Comparison of ENCODE assay signal across 22 cellular contexts in the genomic region with DNA sequence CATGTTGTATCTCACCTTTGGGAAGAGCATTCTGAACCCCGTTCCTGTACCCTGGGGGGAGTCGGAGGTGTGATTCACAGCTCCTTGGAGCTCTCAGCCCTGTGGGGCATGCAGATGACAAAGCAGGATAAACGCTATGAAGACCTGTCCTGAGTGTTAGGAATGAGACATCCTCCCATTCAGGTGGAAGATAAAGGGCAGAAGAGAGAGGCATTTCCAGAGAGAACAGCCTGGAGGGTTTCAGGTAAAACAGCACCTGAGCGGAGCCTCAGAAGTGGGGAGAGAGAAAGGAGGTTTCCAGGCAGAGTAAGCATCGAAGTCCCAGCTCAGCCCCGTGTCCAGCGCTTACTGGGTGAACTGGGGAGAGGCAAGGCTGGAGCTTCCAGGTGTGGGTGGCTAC.
A peak's percentile ranks its signal among the peaks of the same experiment; 100 is the strongest.
DNase-seq lines count a peak whose midpoint lies in the region; ATAC-seq and TF ChIP-seq lines count a peak whose summit lies in the region.
"Had no signal": no experiment of that assay in that cellular context is flagged by ENCODE, and none has a peak within 500 bp of the region (broad histone marks: within the 10 kb centered on the region; RNA-seq: fewer than 3 reads in every experiment).

No MANE protein-coding gene starts in this region.

- H3K36me3 ChIP-seq in mesenchymal stem cell (ENCODE audit: control insufficient read depth in 1 of 2, insufficient read depth in 2 of 2, low read depth in 1 of 2, low read length in 2 of 2) (no peaks in the 10 kb centered on the region), testis (ENCODE audit: low read depth, missing control alignments) (no peaks in the 10 kb centered on the region)
- no peaks in the 10 kb centered on the region for H3K36me3 ChIP-seq in CD4-positive, alpha-beta memory T cell (ENCODE audit: insufficient read depth, low read length)
- H3K36me3 ChIP-seq: MG63 had no signal

- H3K9me3 ChIP-seq in mesenchymal stem cell (ENCODE audit: control insufficient read depth, low read length): no peaks in the 10 kb centered on the region
- no peaks in the 10 kb centered on the region for H3K9me3 ChIP-seq in testis
- H3K9me3 ChIP-seq in CD4-positive, alpha-beta memory T cell (ENCODE audit: control insufficient read depth in 1 of 2, low read length in 2 of 2): no peaks in the 10 kb centered on the region
- H3K9me3 ChIP-seq: MG63 had no signal

- H3K4me1 Mint-ChIP-seq in WTC11: peaks cover 51% of the 10 kb centered on the region
- H3K4me1 Mint-ChIP-seq in stimulated activated memory B cell treated with anti-CD40 and anti-IgM and Interleukin-4, amounts not matched to agents 10 μg/mL and 1 μg/mL and 100 μg/mL, for 72 hours: no peaks in the 10 kb centered on the region
- no peaks in the 10 kb centered on the region for H3K4me1 Mint-ChIP-seq in CD4-positive, alpha-beta memory T cell
- H3K4me1 Mint-ChIP-seq: B cell, CD14-positive monocyte had no signal

- DNase-seq in ELF-1 (ENCODE audit: low read depth, low spot score) (peak; percentile 85), WTC11 (ENCODE audit: low spot score) (no peak), mesenchymal stem cell (no peak), testis (no peak)
- DNase-seq in CD4-positive, alpha-beta memory T cell: no peak
- DNase-seq: EL, GM23248, MG63, NCI-H1417 treated with DMSO at 0.1 percent for 48 hours, NCI-H187, NCI-H2227 treated with DMSO at 0.1 percent for 48 hours, NCI-H510A, SHP77 treated with DMSO at 0.1 percent for 48 hours, SW 1271 had no signal

- intact Hi-C loops in testis (cut with DNase I; ENCODE audit: low total_unique reads): no loop called here
- intact Hi-C loops in CD4-positive, alpha-beta memory T cell (cut with micrococcal nuclease): no loop called here

- H3K4me3 ChIP-seq in mesenchymal stem cell (ENCODE audit: insufficient read depth in 1 of 2, low read depth in 1 of 2, low read length in 2 of 2) (no peak overlapping the region), testis (no peak overlapping the region)
- H3K4me3 ChIP-seq in CD4-positive, alpha-beta memory T cell (ENCODE audit: low read length in 2 of 2): no peak overlapping the region
- H3K4me3 ChIP-seq: GM23248, MG63, SK-N-MC had no signal

- H3K18ac ChIP-seq in mesenchymal stem cell (ENCODE audit: low read depth in 1 of 2, low read length in 2 of 2): no peak overlapping the region

- no peak overlapping the region for H2AFZ ChIP-seq in mesenchymal stem cell (ENCODE audit: low read depth, low read length)
- H2AFZ ChIP-seq: GM23248 had no signal

- H3K27ac ChIP-seq in mesenchymal stem cell (ENCODE audit: low read length, poor library complexity, severe bottlenecking): no peak overlapping the region
- no peak overlapping the region for H3K27ac ChIP-seq in testis
- no peak overlapping the region for H3K27ac ChIP-seq in CD4-positive, alpha-beta memory T cell (ENCODE audit: low read depth, low read length)
- H3K27ac ChIP-seq: GM23248, RWPE1, SK-N-MC had no signal

- no peaks in the 10 kb centered on the region for H3K27me3 ChIP-seq in mesenchymal stem cell (ENCODE audit: control insufficient read depth in 1 of 2, insufficient read depth in 1 of 2, low read length in 2 of 2)
- H3K27me3 ChIP-seq in testis: no peaks in the 10 kb centered on the region
- no peaks in the 10 kb centered on the region for H3K27me3 ChIP-seq in CD4-positive, alpha-beta memory T cell (ENCODE audit: insufficient read depth, low read length)
- H3K27me3 ChIP-seq: MG63 had no signal

- H3K36me3 Mint-ChIP-seq in WTC11: no peaks in the 10 kb centered on the region
- no peaks in the 10 kb centered on the region for H3K36me3 Mint-ChIP-seq in stimulated activated memory B cell treated with anti-CD40 and anti-IgM and Interleukin-4, amounts not matched to agents 10 μg/mL and 1 μg/mL and 100 μg/mL, for 72 hours
- H3K36me3 Mint-ChIP-seq in CD4-positive, alpha-beta memory T cell: no peaks in the 10 kb centered on the region
- H3K36me3 Mint-ChIP-seq: CD14-positive monocyte had no signal

- H3K27ac Mint-ChIP-seq in WTC11: peak overlapping the region; percentile 58
- peak overlapping the region; percentile 11 for H3K27ac Mint-ChIP-seq in stimulated activated memory B cell treated with anti-CD40 and anti-IgM and Interleukin-4, amounts not matched to agents 10 μg/mL and 1 μg/mL and 100 μg/mL, for 72 hours
- no peak overlapping the region for H3K27ac Mint-ChIP-seq in CD4-positive, alpha-beta memory T cell
- H3K27ac Mint-ChIP-seq: B cell had no signal

- POLR2A ChIA-PET in WTC11 (lab: Charles Lee): no interaction called here
- POLR2A ChIA-PET in CD4-positive, alpha-beta memory T cell (lab: Charles Lee; ENCODE audit: partially characterized antibody): no interaction called here

- no peak for TF ChIP-seq POLR2A in testis (IDR thresholded peaks at IDR 0.05)

- CTCF ChIA-PET in WTC11 (lab: Charles Lee): no interaction called here
- CTCF ChIA-PET in CD4-positive, alpha-beta memory T cell (lab: Charles Lee; ENCODE audit: partially characterized antibody): no interaction called here

- no peak overlapping the region for H3K4me2 ChIP-seq in mesenchymal stem cell (ENCODE audit: low read length, poor library complexity, severe bottlenecking)

- H2AK5ac ChIP-seq in mesenchymal stem cell (ENCODE audit: low read length, severe bottlenecking): peak overlapping the region; percentile 86

- no peaks in the 10 kb centered on the region for H3K9me3 Mint-ChIP-seq in WTC11
- H3K9me3 Mint-ChIP-seq in stimulated activated memory B cell treated with anti-CD40 and anti-IgM and Interleukin-4, amounts not matched to agents 10 μg/mL and 1 μg/mL and 100 μg/mL, for 72 hours: no peaks in the 10 kb centered on the region
- peaks cover 0 to 2% (median 0%) of the 10 kb centered on the region in 8 donors for H3K9me3 Mint-ChIP-seq in CD4-positive, alpha-beta memory T cell

- H3K23ac ChIP-seq in mesenchymal stem cell (ENCODE audit: low read length in 2 of 2): no peak overlapping the region

- H3K27me3 Mint-ChIP-seq in WTC11 (ENCODE audit: low read depth): no peaks in the 10 kb centered on the region; the same call in 1 of the 2 replicates
- H3K27me3 Mint-ChIP-seq in stimulated activated memory B cell treated with anti-CD40 and anti-IgM and Interleukin-4, amounts not matched to agents 10 μg/mL and 1 μg/mL and 100 μg/mL, for 72 hours: peaks cover 32% of the 10 kb centered on the region
- H3K27me3 Mint-ChIP-seq in CD4-positive, alpha-beta memory T cell: peaks cover 12 to 19% of the 10 kb centered on the region in 2 donors

- 73% methylated on average over 7 of the region's 7 CpGs for WGBS in mesenchymal stem cell
- WGBS in testis, 2 donors: 96% methylated on average over 7 of the region's 7 CpGs

- H3K4ac ChIP-seq in mesenchymal stem cell (ENCODE audit: low read depth in 1 of 2, low read length in 2 of 2): no peak overlapping the region

- H3K4me1 ChIP-seq in mesenchymal stem cell (ENCODE audit: control insufficient read depth, insufficient read depth, low read depth, low read length) (peaks cover 14% of the 10 kb centered on the region), testis (peaks cover 3% of the 10 kb centered on the region)
- no peaks in the 10 kb centered on the region for H3K4me1 ChIP-seq in CD4-positive, alpha-beta memory T cell (ENCODE audit: insufficient read depth, low read length)

- no peak overlapping the region for H2BK120ac ChIP-seq in mesenchymal stem cell (ENCODE audit: low read depth, low read length)

- peak overlapping the region; percentile 1; the same call in 1 of the 2 replicates for H3K4me3 Mint-ChIP-seq in WTC11
- H3K4me3 Mint-ChIP-seq in stimulated activated memory B cell treated with anti-CD40 and anti-IgM and Interleukin-4, amounts not matched to agents 10 μg/mL and 1 μg/mL and 100 μg/mL, for 72 hours: no peak overlapping the region
- no peak overlapping the region for H3K4me3 Mint-ChIP-seq in CD4-positive, alpha-beta memory T cell
- H3K4me3 Mint-ChIP-seq: B cell, CD14-positive monocyte had no signal

- TF ChIP-seq CTCF in WTC11 (IDR thresholded peaks at IDR 0.05) (no peak), testis (IDR thresholded peaks at IDR 0.05) (no peak)

- H3K79me1 ChIP-seq in mesenchymal stem cell (replicated peaks; ENCODE audit: low read length, poor library complexity, severe bottlenecking): no peaks in the 10 kb centered on the region

- no peak overlapping the region for H4K8ac ChIP-seq in mesenchymal stem cell (ENCODE audit: low read length)

- H2BK5ac ChIP-seq in mesenchymal stem cell (ENCODE audit: low read depth, low read length, poor library complexity, severe bottlenecking): no peak overlapping the region

- ATAC-seq in WTC11 (peak; percentile 60), GM19035 (IDR thresholded peaks at IDR 0.05; ENCODE audit: unreplicated experiment) (no peak), HG02763 (IDR thresholded peaks at IDR 0.05; ENCODE audit: unreplicated experiment) (no peak)
- ATAC-seq in stimulated activated memory B cell treated with anti-CD40 and anti-IgM and Interleukin-4, amounts not matched to agents 10 μg/mL and 1 μg/mL and 100 μg/mL, for 72 hours: no peak
- ATAC-seq: HCT116 had no signal

- no peak overlapping the region for H3K9ac ChIP-seq in mesenchymal stem cell (ENCODE audit: low read length)
- H3K9ac ChIP-seq: GM23248 had no signal

- H2BK15ac ChIP-seq in mesenchymal stem cell (ENCODE audit: low read depth, poor library complexity, severe bottlenecking): no peak overlapping the region

- no peak overlapping the region for H2BK12ac ChIP-seq in mesenchymal stem cell (ENCODE audit: low read length in 2 of 2)

- no peak overlapping the region for H4K91ac ChIP-seq in mesenchymal stem cell (ENCODE audit: low read length)

- no peak overlapping the region for H3K14ac ChIP-seq in mesenchymal stem cell (ENCODE audit: low read length in 2 of 2)

TF ChIP-seq in WTC11, 78 proteins besides CTCF, POLR2A, EP300 and RAD21 (continues in another document):
- TF ChIP-seq ZNF396 (CRISPR knock-in tag; IDR thresholded peaks at IDR 0.05; ENCODE audit: borderline replicate concordance) (no peak), USF2 (CRISPR knock-in tag; IDR thresholded peaks at IDR 0.05) (no peak), E2F4 (CRISPR knock-in tag; IDR thresholded peaks at IDR 0.05; ENCODE audit: borderline replicate concordance, low read depth) (no peak), ZNF138 (CRISPR knock-in tag; conservative IDR thresholded peaks at IDR 0.05) (no peak)

Comparison
In these comparisons a context has a peak if more than half of its experiments do, and no peak if none do; other contexts are left out.
1. H3K27ac Mint-ChIP-seq: peak in WTC11 (single experiment) and stimulated activated memory B cell treated with anti-CD40 and anti-IgM and Interleukin-4, amounts not matched to agents 10 μg/mL and 1 μg/mL and 100 μg/mL, for 72 hours (single experiment); none in CD4-positive, alpha-beta memory T cell (0 of 7).